Comparison of ENCODE assay signal across 1 cellular context in genomic region chr1:85581138-85581801, GRCh38.
TF ChIP-seq lines count a peak whose summit lies in the region.

No MANE protein-coding gene starts in this region.

TF ChIP-seq in K562, 482 proteins besides CTCF, POLR2A, EP300 and RAD21 (continued from another document and continues in another):
- TF ChIP-seq ZNF740 (CRISPR knock-in tag; IDR thresholded peaks at IDR 0.05) (peak; percentile 2; the same call in 1 of the 2 replicates), ZNF740 (tag; IDR thresholded peaks at IDR 0.05) (no peak), NFXL1 (CRISPR knock-in tag; IDR thresholded peaks at IDR 0.05) (no peak), MAZ (CRISPR knock-in tag; conservative IDR thresholded peaks at IDR 0.05 in 1 of 2, IDR thresholded peaks at IDR 0.05 in 1 of 2) (peak; percentile 27 to 88; a peak in 3 of 4 replicates), ZNF511 (CRISPR knock-in tag; IDR thresholded peaks at IDR 0.05) (peak; percentile 87), BCOR (IDR thresholded peaks at IDR 0.05) (peak; percentile 51; the same call in 1 of the 2 replicates), ELK3 (CRISPR knock-in tag; IDR thresholded peaks at IDR 0.05) (no peak), SMAD1 (IDR thresholded peaks at IDR 0.05; ENCODE audit: low read depth, low read length, partially characterized antibody) (peak; percentile 5), AFF4 (CRISPR knock-in tag; IDR thresholded peaks at IDR 0.05) (peak; percentile 10; the same call in 1 of the 2 replicates), MYC (IDR thresholded peaks at IDR 0.05; ENCODE audit: low read depth, low read length) (peak; percentile 72), MYC (CRISPR knock-in tag; IDR thresholded peaks at IDR 0.05; ENCODE audit: borderline replicate concordance, low read depth) (no peak; the same call in 1 of the 2 replicates), TAF9B (IDR thresholded peaks at IDR 0.05; ENCODE audit: partially characterized antibody) (no peak), FIP1L1 (IDR thresholded peaks at IDR 0.05; ENCODE audit: low read depth, low read length, poor library complexity, severe bottlenecking) (peak; percentile 6), XRCC5 (IDR thresholded peaks at IDR 0.05; ENCODE audit: low read depth, low read length) (peak; percentile 45; the same call in 1 of the 2 replicates), LCOR (CRISPR knock-in tag; IDR thresholded peaks at IDR 0.05) (peak; percentile 63), THRAP3 (IDR thresholded peaks at IDR 0.05; ENCODE audit: borderline replicate concordance) (no peak), THAP12 (CRISPR knock-in tag; IDR thresholded peaks at IDR 0.05) (peak; percentile 72; the same call in 1 of the 2 replicates), ZFP91 (CRISPR knock-in tag; IDR thresholded peaks at IDR 0.05) (peak; percentile 57; the same call in 1 of the 2 replicates), FOXP4 (CRISPR knock-in tag; IDR thresholded peaks at IDR 0.05; ENCODE audit: borderline replicate concordance) (peak; percentile 81; the same call in 1 of the 2 replicates), ARID4B (CRISPR knock-in tag; IDR thresholded peaks at IDR 0.05) (peak; percentile 78), ZKSCAN1 (IDR thresholded peaks at IDR 0.05; ENCODE audit: low read depth, low read length) (no peak), KDM2B (CRISPR knock-in tag; IDR thresholded peaks at IDR 0.05) (peak; percentile 86; the same call in 1 of the 2 replicates), ZNF232 (CRISPR knock-in tag; IDR thresholded peaks at IDR 0.05) (peak; percentile 80; the same call in 1 of the 2 replicates), POLR2B (IDR thresholded peaks at IDR 0.05; ENCODE audit: low read depth, partially characterized antibody) (peak; percentile 32), E4F1 (CRISPR knock-in tag; IDR thresholded peaks at IDR 0.05; ENCODE audit: borderline replicate concordance) (no peak), ZNF12 (CRISPR knock-in tag; IDR thresholded peaks at IDR 0.05) (peak; percentile 83; the same call in 1 of the 2 replicates), SMARCE1 (IDR thresholded peaks at IDR 0.05) (0 out of 2 replicates have a peak, but pooled peaks have one; percentile 50), PHF21A (IDR thresholded peaks at IDR 0.05; ENCODE audit: borderline replicate concordance, low read depth) (peak; percentile 82; the same call in 1 of the 2 replicates), NR2C1 (IDR thresholded peaks at IDR 0.05) (no peak), NR2C1 (tag; IDR thresholded peaks at IDR 0.05) (no peak), MAX (CRISPR knock-in tag; IDR thresholded peaks at IDR 0.05) (peak; percentile 88), CXXC5 (CRISPR knock-in tag; IDR thresholded peaks at IDR 0.05) (peak; percentile 46), ZNF280B (CRISPR knock-in tag; IDR thresholded peaks at IDR 0.05) (no peak)
